1 cellular context compared by ENCODE assay signal in the genomic region with DNA sequence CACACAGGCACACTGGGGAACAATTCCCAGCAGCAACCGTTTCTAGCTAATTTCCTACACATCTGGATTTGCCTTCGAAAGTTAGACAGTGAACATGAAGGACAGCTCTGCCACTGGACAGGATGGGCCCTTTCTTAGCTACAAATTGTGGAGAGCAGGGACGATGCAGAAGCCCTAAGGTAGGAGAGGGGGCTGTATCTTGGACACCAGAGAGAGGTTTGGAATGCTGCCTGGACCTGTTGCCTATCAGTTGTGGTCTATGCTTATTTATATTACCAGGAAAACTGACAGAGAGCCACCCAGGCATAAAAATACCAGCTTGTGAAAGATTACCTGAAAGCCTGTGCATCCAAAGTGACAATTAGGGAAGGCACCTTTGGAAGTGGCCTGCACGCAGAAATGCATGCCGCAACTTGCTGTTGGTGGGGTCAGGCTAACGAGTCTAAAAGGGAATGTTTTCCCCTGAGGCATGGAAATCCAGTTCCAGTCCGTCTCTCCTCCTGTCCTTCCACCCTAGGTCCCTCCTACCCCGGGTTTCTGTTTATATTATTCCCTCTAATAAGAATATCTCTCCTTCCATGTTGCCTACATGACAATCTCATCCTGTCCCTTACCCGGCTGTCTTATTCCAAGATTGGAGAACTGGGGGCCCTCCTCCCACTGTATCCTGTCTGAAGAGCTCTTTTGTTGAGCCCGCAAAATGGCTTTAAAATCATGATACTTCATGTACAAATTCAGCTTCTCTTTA.
TF ChIP-seq lines count a peak whose summit lies in the region.

No MANE protein-coding gene starts in this region.

TF ChIP-seq in SK-N-SH treated with all-trans-retinoic acid at 6 μM for 48 hours, 23 proteins besides CTCF, POLR2A, EP300 and RAD21:
- TF ChIP-seq ZFP30 (CRISPR knock-in tag; IDR thresholded peaks at IDR 0.05) (no peak), ARNTL (CRISPR knock-in tag; IDR thresholded peaks at IDR 0.05; ENCODE audit: borderline replicate concordance, low read depth) (no peak), ZNF8 (CRISPR knock-in tag; IDR thresholded peaks at IDR 0.05) (no peak), GLIS3 (CRISPR knock-in tag; IDR thresholded peaks at IDR 0.05) (no peak), ZC3H10 (CRISPR knock-in tag; IDR thresholded peaks at IDR 0.05) (no peak), ISL1 (CRISPR knock-in tag; IDR thresholded peaks at IDR 0.05) (no peak), RARB (CRISPR knock-in tag; IDR thresholded peaks at IDR 0.05) (no peak), PPARA (CRISPR knock-in tag; IDR thresholded peaks at IDR 0.05; ENCODE audit: borderline replicate concordance) (no peak), SNAI2 (CRISPR knock-in tag; IDR thresholded peaks at IDR 0.05) (no peak)
- TF ChIP-seq, protein P1, sequence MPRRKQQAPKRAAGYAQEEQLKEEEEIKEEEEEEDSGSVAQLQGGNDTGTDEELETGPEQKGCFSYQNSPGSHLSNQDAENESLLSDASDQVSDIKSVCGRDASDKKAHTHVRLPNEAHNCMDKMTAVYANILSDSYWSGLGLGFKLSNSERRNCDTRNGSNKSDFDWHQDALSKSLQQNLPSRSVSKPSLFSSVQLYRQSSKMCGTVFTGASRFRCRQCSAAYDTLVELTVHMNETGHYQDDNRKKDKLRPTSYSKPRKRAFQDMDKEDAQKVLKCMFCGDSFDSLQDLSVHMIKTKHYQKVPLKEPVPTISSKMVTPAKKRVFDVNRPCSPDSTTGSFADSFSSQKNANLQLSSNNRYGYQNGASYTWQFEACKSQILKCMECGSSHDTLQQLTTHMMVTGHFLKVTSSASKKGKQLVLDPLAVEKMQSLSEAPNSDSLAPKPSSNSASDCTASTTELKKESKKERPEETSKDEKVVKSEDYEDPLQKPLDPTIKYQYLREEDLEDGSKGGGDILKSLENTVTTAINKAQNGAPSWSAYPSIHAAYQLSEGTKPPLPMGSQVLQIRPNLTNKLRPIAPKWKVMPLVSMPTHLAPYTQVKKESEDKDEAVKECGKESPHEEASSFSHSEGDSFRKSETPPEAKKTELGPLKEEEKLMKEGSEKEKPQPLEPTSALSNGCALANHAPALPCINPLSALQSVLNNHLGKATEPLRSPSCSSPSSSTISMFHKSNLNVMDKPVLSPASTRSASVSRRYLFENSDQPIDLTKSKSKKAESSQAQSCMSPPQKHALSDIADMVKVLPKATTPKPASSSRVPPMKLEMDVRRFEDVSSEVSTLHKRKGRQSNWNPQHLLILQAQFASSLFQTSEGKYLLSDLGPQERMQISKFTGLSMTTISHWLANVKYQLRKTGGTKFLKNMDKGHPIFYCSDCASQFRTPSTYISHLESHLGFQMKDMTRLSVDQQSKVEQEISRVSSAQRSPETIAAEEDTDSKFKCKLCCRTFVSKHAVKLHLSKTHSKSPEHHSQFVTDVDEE (CRISPR knock-in tag; IDR thresholded peaks at IDR 0.05): no peak
